13 cellular contexts compared by ENCODE assay signal in the genomic region with DNA sequence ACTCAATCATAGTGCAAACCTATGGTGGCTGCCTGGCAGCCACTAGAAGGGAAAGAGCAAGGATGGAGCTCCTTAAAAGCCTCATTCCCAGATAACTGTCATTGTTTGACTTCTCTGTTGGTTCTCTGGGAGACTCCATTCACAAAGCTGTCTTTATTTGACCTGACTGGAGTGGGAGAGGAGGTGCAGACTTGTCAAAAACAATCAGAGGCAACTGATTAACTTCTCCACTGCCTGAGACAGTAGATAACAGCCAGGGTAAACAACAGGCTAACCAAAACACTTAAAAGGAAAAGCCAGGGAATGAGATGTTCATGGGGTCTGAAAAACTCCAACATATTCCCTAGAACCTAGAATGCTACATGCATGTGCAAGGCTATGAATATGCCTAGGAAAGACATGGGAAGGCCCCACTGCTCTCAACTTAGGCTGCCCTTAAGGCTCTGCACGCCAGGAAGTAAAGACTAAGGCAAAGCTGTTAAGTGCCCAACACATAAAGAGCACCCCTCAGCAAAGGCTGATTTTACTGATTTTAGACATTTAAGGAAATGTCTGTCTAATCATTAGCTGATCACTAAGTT.
DNase-seq lines count a peak whose midpoint lies in the region; ATAC-seq and TF ChIP-seq lines count a peak whose summit lies in the region.
"Had no signal": no experiment of that assay in that cellular context is flagged by ENCODE, and none has a peak within 500 bp of the region (broad histone marks: within the 10 kb centered on the region; RNA-seq: fewer than 3 reads in every experiment).

No MANE protein-coding gene starts in this region.

- H3K4me1 ChIP-seq in rectal smooth muscle tissue (ENCODE audit: control insufficient read depth, insufficient read depth, low read length) (peaks cover 12% of the 10 kb centered on the region), tibial artery (peaks cover 0 to 12% (median 2%) of the 10 kb centered on the region in 4 donors)

- no peak overlapping the region for H3K9ac ChIP-seq in rectal smooth muscle tissue (ENCODE audit: low read length)

- peaks cover 19% of the 10 kb centered on the region for H3K4me1 Mint-ChIP-seq in activated naive CD8-positive, alpha-beta T cell (ENCODE audit: low read depth)
- H3K4me1 Mint-ChIP-seq in activated naive CD8-positive, alpha-beta T cell treated with anti-CD3 and anti-CD28 coated beads for 36 hours: peaks cover 8% of the 10 kb centered on the region
- peaks cover 6% of the 10 kb centered on the region for H3K4me1 Mint-ChIP-seq in endothelial cell (ENCODE audit: unreplicated experiment)

- peaks cover 12% of the 10 kb centered on the region for H3K36me3 Mint-ChIP-seq in activated naive CD8-positive, alpha-beta T cell
- H3K36me3 Mint-ChIP-seq in activated naive CD8-positive, alpha-beta T cell treated with anti-CD3 and anti-CD28 coated beads for 36 hours: peaks cover 50% of the 10 kb centered on the region
- H3K36me3 Mint-ChIP-seq in endothelial cell (ENCODE audit: low read depth, unreplicated experiment): peaks cover 36% of the 10 kb centered on the region

- no peak for TF ChIP-seq CTCF in endothelial cell (IDR thresholded peaks at IDR 0.05; ENCODE audit: unreplicated experiment)
- TF ChIP-seq CTCF in tibial artery (IDR thresholded peaks at IDR 0.05): no peak

- H3K27ac ChIP-seq in rectal smooth muscle tissue (ENCODE audit: low read depth, low read length) (peak overlapping the region; percentile 5), tibial artery (no peak overlapping the region)
- H3K27ac ChIP-seq: 22Rv1 had no signal

- no peaks in the 10 kb centered on the region for H3K9me3 ChIP-seq in tibial artery

- no peaks in the 10 kb centered on the region for H3K27me3 ChIP-seq in rectal smooth muscle tissue (ENCODE audit: control insufficient read depth, insufficient read depth, low read length)
- H3K27me3 ChIP-seq in tibial artery: no peaks in the 10 kb centered on the region

- H3K36me3 ChIP-seq in rectal smooth muscle tissue (ENCODE audit: control insufficient read depth, insufficient read depth, low read length) (peaks cover 17% of the 10 kb centered on the region), tibial artery (peaks cover 28 to 41% (median 37%) of the 10 kb centered on the region in 3 donors)

- no peak for DNase-seq in activated naive CD8-positive, alpha-beta T cell treated with anti-CD3 and anti-CD28 coated beads for 36 hours
- DNase-seq in HuH-7.5 (ENCODE audit: low spot score): peak; percentile 12
- no peak for DNase-seq in endothelial cell (ENCODE audit: low spot score)
- no peak for DNase-seq in tibial artery
- DNase-seq: DMS53, IMR-90 had no signal

- H3K27me3 Mint-ChIP-seq in activated naive CD8-positive, alpha-beta T cell: no peaks in the 10 kb centered on the region
- no peaks in the 10 kb centered on the region for H3K27me3 Mint-ChIP-seq in activated naive CD8-positive, alpha-beta T cell treated with anti-CD3 and anti-CD28 coated beads for 36 hours
- H3K27me3 Mint-ChIP-seq in endothelial cell (ENCODE audit: unreplicated experiment): no peaks in the 10 kb centered on the region

- no peak for ATAC-seq in HG03175 (IDR thresholded peaks at IDR 0.05; ENCODE audit: unreplicated experiment)
- ATAC-seq in HG03097 (IDR thresholded peaks at IDR 0.05; ENCODE audit: low FRiP score, unreplicated experiment): no peak
- ATAC-seq: HCT116 had no signal

- H3K4me3 ChIP-seq in rectal smooth muscle tissue (ENCODE audit: low read length): no peak overlapping the region
- no peak overlapping the region for H3K4me3 ChIP-seq in tibial artery

- H3K27ac Mint-ChIP-seq in activated naive CD8-positive, alpha-beta T cell: peak overlapping the region; percentile 34
- no peak overlapping the region for H3K27ac Mint-ChIP-seq in activated naive CD8-positive, alpha-beta T cell treated with anti-CD3 and anti-CD28 coated beads for 36 hours
- peak overlapping the region; percentile 30 for H3K27ac Mint-ChIP-seq in endothelial cell (ENCODE audit: unreplicated experiment)

- H3K4me3 Mint-ChIP-seq in activated naive CD8-positive, alpha-beta T cell: no peak overlapping the region
- no peak overlapping the region for H3K4me3 Mint-ChIP-seq in activated naive CD8-positive, alpha-beta T cell treated with anti-CD3 and anti-CD28 coated beads for 36 hours
- H3K4me3 Mint-ChIP-seq in endothelial cell (ENCODE audit: unreplicated experiment): no peak overlapping the region
- H3K4me3 Mint-ChIP-seq: CD14-positive monocyte had no signal

- intact Hi-C loops in tibial artery (cut with DNase I; ENCODE audit: low total_unique reads): no loop called here

- no peaks in the 10 kb centered on the region for H3K9me3 Mint-ChIP-seq in activated naive CD8-positive, alpha-beta T cell (ENCODE audit: low read depth)
- no peaks in the 10 kb centered on the region for H3K9me3 Mint-ChIP-seq in activated naive CD8-positive, alpha-beta T cell treated with anti-CD3 and anti-CD28 coated beads for 36 hours
- no peaks in the 10 kb centered on the region for H3K9me3 Mint-ChIP-seq in endothelial cell (ENCODE audit: unreplicated experiment)
